Comparison of ENCODE assay signal across 16 cellular contexts in the genomic region with DNA sequence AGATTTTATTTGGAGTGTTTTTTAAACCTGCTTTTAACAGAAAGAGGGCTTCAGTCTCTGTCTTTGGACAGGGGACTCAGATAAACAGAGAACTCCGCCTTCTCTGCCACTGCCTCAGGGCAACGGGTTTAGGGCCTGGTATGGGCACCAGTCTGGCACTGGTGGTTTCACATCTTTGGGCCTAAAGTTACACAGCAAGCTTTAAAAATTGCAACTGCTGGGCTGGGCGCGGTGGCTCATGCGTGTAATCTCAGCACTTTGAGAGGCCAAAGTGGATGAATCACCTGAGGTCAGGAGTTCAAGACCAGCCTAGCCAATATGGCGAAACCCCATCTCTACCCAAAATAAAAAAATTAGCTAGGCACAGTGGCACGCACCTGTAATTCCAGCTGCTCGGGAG. TPM values are rescaled to one million over a fixed set of nuclear protein-coding genes. Genes with fewer than 3 reads are reported as not detected.
"Had no signal": no experiment of that assay in that cellular context is flagged by ENCODE, and none has a peak within 500 bp of the region (broad histone marks: within the 10 kb centered on the region; RNA-seq: fewer than 3 reads in every experiment).

No MANE protein-coding gene starts in this region.

- DNase-seq: activated CD4-positive, alpha-beta memory T cell treated with anti-CD3 and anti-CD28 coated beads for 36 hours; activated CD8-positive, alpha-beta memory T cell treated with anti-CD3 and anti-CD28 coated beads, Interleukin-2, amount 50 U/mL, for 4 hours; activated gamma-delta T cell treated with Interleukin-2 at 50 U/mL for 16 hours; activated naive CD8-positive, alpha-beta T cell treated with anti-CD3 and anti-CD28 coated beads, Interleukin-2, amount 10 ng/mL, durations not matched to agents 7 days and 5 days; activated T-cell treated with anti-CD3 and anti-CD28 coated beads, Interleukin-2, amount 50 U/mL, for 72 hours; esophagus squamous epithelium; foreskin melanocyte; mesendoderm; ovary; stimulated activated CD4-positive, alpha-beta T cell treated with anti-CD3 and anti-CD28 coated beads, Interleukin-15, amount 100 ng/mL, for 24 hours; stimulated activated CD4-positive, alpha-beta T cell treated with anti-CD3 and anti-CD28 coated beads, Interleukin-4, amount 100 ng/mL, for 24 hours; T-helper 17 cell; testis had no signal

- H3K9me3 Mint-ChIP-seq: activated CD4-positive, alpha-beta memory T cell treated with anti-CD3 and anti-CD28 coated beads for 36 hours; activated naive CD8-positive, alpha-beta T cell treated with anti-CD3 and anti-CD28 coated beads, Interleukin-2, amount 10 ng/mL, durations not matched to agents 7 days and 5 days; activated T-cell treated with anti-CD3 and anti-CD28 coated beads, Interleukin-2, amount 50 U/mL, for 72 hours; neural crest cell; stimulated activated naive CD8-positive, alpha-beta T cell treated with anti-CD3 and anti-CD28 coated beads, Interleukin-15, Interleukin-2, amounts not matched to agents 100 ng/mL and 50 ng/mL, for 24 hours had no signal

- H3K36me3 Mint-ChIP-seq: activated CD4-positive, alpha-beta memory T cell treated with anti-CD3 and anti-CD28 coated beads for 36 hours; activated naive CD8-positive, alpha-beta T cell treated with anti-CD3 and anti-CD28 coated beads, Interleukin-2, amount 10 ng/mL, durations not matched to agents 7 days and 5 days had no signal

- H3K27ac Mint-ChIP-seq: activated CD4-positive, alpha-beta memory T cell treated with anti-CD3 and anti-CD28 coated beads for 36 hours; activated naive CD8-positive, alpha-beta T cell treated with anti-CD3 and anti-CD28 coated beads, Interleukin-2, amount 10 ng/mL, durations not matched to agents 7 days and 5 days; activated T-cell treated with anti-CD3 and anti-CD28 coated beads, Interleukin-2, amount 50 U/mL, for 72 hours; stimulated activated naive CD8-positive, alpha-beta T cell treated with anti-CD3 and anti-CD28 coated beads, Interleukin-15, Interleukin-2, amounts not matched to agents 100 ng/mL and 50 ng/mL, for 24 hours had no signal

- H3K4me1 Mint-ChIP-seq: activated naive CD8-positive, alpha-beta T cell treated with anti-CD3 and anti-CD28 coated beads, Interleukin-2, amount 10 ng/mL, durations not matched to agents 7 days and 5 days; neural crest cell had no signal

- H3K4me3 Mint-ChIP-seq: activated CD4-positive, alpha-beta memory T cell treated with anti-CD3 and anti-CD28 coated beads for 36 hours; activated naive CD8-positive, alpha-beta T cell treated with anti-CD3 and anti-CD28 coated beads, Interleukin-2, amount 10 ng/mL, durations not matched to agents 7 days and 5 days; activated T-cell treated with anti-CD3 and anti-CD28 coated beads, Interleukin-2, amount 50 U/mL, for 72 hours; stimulated activated naive CD8-positive, alpha-beta T cell treated with anti-CD3 and anti-CD28 coated beads, Interleukin-15, Interleukin-2, amounts not matched to agents 100 ng/mL and 50 ng/mL, for 24 hours; T-helper 17 cell had no signal

- ATAC-seq: activated T-cell treated with anti-CD3 and anti-CD28 coated beads, Interleukin-2, amount 50 U/mL, for 72 hours; T-helper 17 cell had no signal

RNA-seq across cellular contexts. Expression of gene NAT8L, which starts 10.3 kb away (rescaled TPM):
- total RNA-seq: bronchial epithelial cell, T-helper 17 cell had no signal
